ENCODE assay signal across 21 cellular contexts in genomic region chr12:25424186-25424854, GRCh38.
"Had no signal": no experiment of that assay in that cellular context is flagged by ENCODE, and none has a peak within 500 bp of the region (broad histone marks: within the 10 kb centered on the region; RNA-seq: fewer than 3 reads in every experiment).

No MANE protein-coding gene starts in this region.

- H3K4me3 ChIP-seq: adrenal gland, esophagus squamous epithelium, gastrocnemius medialis, heart left ventricle, mucosa of descending colon, pancreas, sigmoid colon, thyroid gland had no signal

- H3K4me3 Mint-ChIP-seq: activated CD4-positive, alpha-beta T cell treated with anti-CD3 and anti-CD28 coated beads, Interleukin-2, amount 10 ng/mL, durations not matched to agents 7 days and 5 days; activated CD8-positive, alpha-beta T cell treated with anti-CD3 and anti-CD28 coated beads, Interleukin-2, amount 10 ng/mL, durations not matched to agents 7 days and 5 days; activated naive CD4-positive, alpha-beta T cell treated with anti-CD3 and anti-CD28 coated beads, Interleukin-2, amount 50 U/mL, for 24 hours; effector memory CD8-positive, alpha-beta T cell; immature natural killer cell; memory B cell; naive B cell; stimulated activated memory B cell treated with anti-CD40 and anti-IgM and Interleukin-4, amounts not matched to agents 10 μg/mL and 1 μg/mL and 100 μg/mL, for 72 hours had no signal

- H3K4me1 ChIP-seq: esophagus squamous epithelium, gastrocnemius medialis, sigmoid colon had no signal

- H3K27me3 Mint-ChIP-seq: activated naive CD4-positive, alpha-beta T cell treated with anti-CD3 and anti-CD28 coated beads, Interleukin-2, amount 50 U/mL, for 24 hours; stimulated activated memory B cell treated with anti-CD40 and anti-IgM and Interleukin-4, amounts not matched to agents 10 μg/mL and 1 μg/mL and 100 μg/mL, for 72 hours had no signal

- H3K4me1 Mint-ChIP-seq: activated CD4-positive, alpha-beta T cell treated with anti-CD3 and anti-CD28 coated beads, Interleukin-2, amount 10 ng/mL, durations not matched to agents 7 days and 5 days; activated naive CD4-positive, alpha-beta T cell treated with anti-CD3 and anti-CD28 coated beads, Interleukin-2, amount 50 U/mL, for 24 hours; immature natural killer cell; memory B cell; naive B cell; stimulated activated memory B cell treated with anti-CD40 and anti-IgM and Interleukin-4, amounts not matched to agents 10 μg/mL and 1 μg/mL and 100 μg/mL, for 72 hours had no signal

- H3K9me3 Mint-ChIP-seq: activated CD4-positive, alpha-beta T cell treated with anti-CD3 and anti-CD28 coated beads, Interleukin-2, amount 10 ng/mL, durations not matched to agents 7 days and 5 days; activated naive CD4-positive, alpha-beta T cell treated with anti-CD3 and anti-CD28 coated beads, Interleukin-2, amount 50 U/mL, for 24 hours; effector memory CD8-positive, alpha-beta T cell; immature natural killer cell; memory B cell; naive B cell; stimulated activated memory B cell treated with anti-CD40 and anti-IgM and Interleukin-4, amounts not matched to agents 10 μg/mL and 1 μg/mL and 100 μg/mL, for 72 hours had no signal

- DNase-seq: activated CD4-positive, alpha-beta T cell treated with anti-CD3 and anti-CD28 coated beads, Interleukin-2, amount 10 ng/mL, durations not matched to agents 7 days and 5 days; activated CD8-positive, alpha-beta T cell treated with anti-CD3 and anti-CD28 coated beads, Interleukin-2, amount 10 ng/mL, durations not matched to agents 7 days and 5 days; activated effector memory CD4-positive, alpha-beta T cell treated with anti-CD3 and anti-CD28 coated beads, Interleukin-2, amount 50 U/mL, for 16 hours; activated T-cell treated with anti-CD3 and anti-CD28 coated beads, Interleukin-2, amount 50 U/mL, for 48 hours; adrenal gland; effector memory CD8-positive, alpha-beta T cell; esophagus squamous epithelium; gastrocnemius medialis; heart left ventricle; immature natural killer cell; kidney glomerular epithelial cell; mucosa of descending colon; naive B cell; pancreas; sigmoid colon; stimulated activated CD4-positive, alpha-beta T cell treated with anti-CD3 and anti-CD28 coated beads, Interleukin-4, amount 100 ng/mL, for 4 hours; T1000 had no signal

- H3K9me3 ChIP-seq: adrenal gland, esophagus squamous epithelium, gastrocnemius medialis, heart left ventricle, mucosa of descending colon, pancreas, sigmoid colon, thyroid gland had no signal

- H3K27me3 ChIP-seq: adrenal gland, esophagus squamous epithelium, gastrocnemius medialis, heart left ventricle, pancreas, sigmoid colon, thyroid gland had no signal

- H3K27ac Mint-ChIP-seq: activated CD4-positive, alpha-beta T cell treated with anti-CD3 and anti-CD28 coated beads, Interleukin-2, amount 10 ng/mL, durations not matched to agents 7 days and 5 days; activated CD8-positive, alpha-beta T cell treated with anti-CD3 and anti-CD28 coated beads, Interleukin-2, amount 10 ng/mL, durations not matched to agents 7 days and 5 days; activated naive CD4-positive, alpha-beta T cell treated with anti-CD3 and anti-CD28 coated beads, Interleukin-2, amount 50 U/mL, for 24 hours; effector memory CD8-positive, alpha-beta T cell; immature natural killer cell; memory B cell; naive B cell; stimulated activated memory B cell treated with anti-CD40 and anti-IgM and Interleukin-4, amounts not matched to agents 10 μg/mL and 1 μg/mL and 100 μg/mL, for 72 hours had no signal

- ATAC-seq: activated CD8-positive, alpha-beta T cell treated with anti-CD3 and anti-CD28 coated beads, Interleukin-2, amount 10 ng/mL, durations not matched to agents 7 days and 5 days; effector memory CD8-positive, alpha-beta T cell; stimulated activated memory B cell treated with anti-CD40 and anti-IgM and Interleukin-4, amounts not matched to agents 10 μg/mL and 1 μg/mL and 100 μg/mL, for 72 hours had no signal

- H3K27ac ChIP-seq: adrenal gland, esophagus squamous epithelium, gastrocnemius medialis, pancreas, sigmoid colon had no signal

- H3K36me3 ChIP-seq: adrenal gland, esophagus squamous epithelium, gastrocnemius medialis, heart left ventricle, pancreas, sigmoid colon, thyroid gland had no signal

- FAIRE-seq: pancreas had no signal

- H3K36me3 Mint-ChIP-seq: activated naive CD4-positive, alpha-beta T cell treated with anti-CD3 and anti-CD28 coated beads, Interleukin-2, amount 50 U/mL, for 24 hours; immature natural killer cell; memory B cell; naive B cell; stimulated activated memory B cell treated with anti-CD40 and anti-IgM and Interleukin-4, amounts not matched to agents 10 μg/mL and 1 μg/mL and 100 μg/mL, for 72 hours had no signal
